Comparison of ENCODE assay signal across 2 cellular contexts in the genomic region with DNA sequence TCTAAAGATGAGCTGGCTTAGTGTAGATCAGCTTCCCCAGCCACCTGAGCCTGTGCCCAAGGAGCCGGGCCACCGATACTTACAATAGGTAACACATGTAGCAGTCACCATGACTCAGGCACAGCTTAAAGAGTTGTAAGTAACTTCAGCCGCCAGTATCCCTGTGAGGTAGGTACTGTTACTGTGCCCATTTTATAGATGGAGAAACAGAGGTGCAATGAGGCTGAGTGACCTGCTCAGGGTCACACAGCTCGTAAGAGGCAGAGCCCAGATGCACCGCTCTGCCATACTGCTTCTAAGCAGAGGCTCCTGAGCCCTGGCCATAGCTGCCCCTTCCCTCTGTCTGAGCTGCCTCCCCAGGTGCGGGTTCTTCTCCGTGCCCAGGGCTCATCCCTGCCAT.
TF ChIP-seq lines count a peak whose summit lies in the region.

No MANE protein-coding gene starts in this region.

TF ChIP-seq in HepG2, 621 proteins besides CTCF, POLR2A, EP300 and RAD21:
- no peak for TF ChIP-seq AKAP8 (CRISPR knock-in tag; IDR thresholded peaks at IDR 0.05)
- TF ChIP-seq ZNF629 (CRISPR knock-in tag; conservative IDR thresholded peaks at IDR 0.05) = peak; percentile 57; the same call in 1 of the 2 replicates

TF ChIP-seq in H1, 55 proteins besides CTCF, POLR2A, EP300 and RAD21:
- TF ChIP-seq MAX (IDR thresholded peaks at IDR 0.05) (no peak), KDM1A (IDR thresholded peaks at IDR 0.05; ENCODE audit: borderline replicate concordance, low read length) (peak; percentile 63; the same call in 1 of the 2 replicates)
